16 cellular contexts compared by ENCODE assay signal in genomic region chr1:17298-17697, GRCh38. TPM values are rescaled to one million over a fixed set of nuclear protein-coding genes. Genes with fewer than 3 reads are reported as not detected.
A peak's percentile ranks its signal among the peaks of the same experiment; 100 is the strongest.
DNase-seq lines count a peak whose midpoint lies in the region; ATAC-seq and TF ChIP-seq lines count a peak whose summit lies in the region.
"Not testable (repeated sequence)": the region's sequence is repeated elsewhere in the genome, so short reads cannot be mapped to it uniquely, and the experiment has no call there.
"Had no signal": no experiment of that assay in that cellular context is flagged by ENCODE, and none has a peak within 500 bp of the region (broad histone marks: within the 10 kb centered on the region; RNA-seq: fewer than 3 reads in every experiment).

No MANE protein-coding gene starts in this region.

- not testable (repeated sequence) for H3K27me3 ChIP-seq in HCT116 (ENCODE audit: insufficient read depth, low read length); left lung; spleen (replicated peaks in 1 of 7); transverse colon

- TF ChIP-seq CTCF in HCT116 (IDR thresholded peaks at IDR 0.05 in 2 of 3, conservative IDR thresholded peaks at IDR 0.05 in 1 of 3; ENCODE audit: borderline replicate concordance in 1 of 3, insufficient read depth in 1 of 3, low read depth in 2 of 3, low read length in 2 of 3); glutamatergic neuron (IDR thresholded peaks at IDR 0.05; ENCODE audit: partially characterized antibody, unreplicated experiment); left lung (IDR thresholded peaks at IDR 0.05); osteocyte (IDR thresholded peaks at IDR 0.05); spleen (IDR thresholded peaks at IDR 0.05 in 8 of 11, conservative IDR thresholded peaks at IDR 0.05 in 3 of 11); transverse colon (IDR thresholded peaks at IDR 0.05): not testable (repeated sequence)

- not testable (repeated sequence) for H3K36me3 Mint-ChIP-seq in glutamatergic neuron (ENCODE audit: unreplicated experiment); osteocyte (ENCODE audit: unreplicated experiment)

- not testable (repeated sequence) for H3K4me3 ChIP-seq in HCT116 (replicated peaks in 1 of 2; ENCODE audit: low read depth in 1 of 2, low read length in 2 of 2); left lung; spleen; transverse colon

- not testable (repeated sequence) for H3K27ac ChIP-seq in HCT116 (ENCODE audit: low read depth, low read length); left lung; spleen; transverse colon

- not testable (repeated sequence) for H2AFZ ChIP-seq in HCT116 (ENCODE audit: low read depth, low read length, poor library complexity, severe bottlenecking)

- not testable (repeated sequence) for H3K4me1 ChIP-seq in HCT116 (ENCODE audit: control insufficient read depth in 1 of 2, insufficient read depth in 2 of 2, low read length in 2 of 2); left lung; spleen; transverse colon

- intact Hi-C loops in HCT116 (cut with micrococcal nuclease); left lung (cut with DNase I); spleen (cut with DNase I; ENCODE audit: low total_unique reads); transverse colon (cut with DNase I; ENCODE audit: low total_unique reads): not testable (repeated sequence)

- not testable (repeated sequence) for H3K9me2 ChIP-seq in HCT116 (ENCODE audit: insufficient read depth)

- in situ Hi-C loops in transverse colon (cut with MboI; ENCODE audit: low pct_ligation_motif_present in 1 of 4, low pct_unique_long_range_greater_than_20kb in 1 of 4, low sequenced_read_pairs in 3 of 4), result not testable (repeated sequence)

- BruUV-seq in HCT116 (replicated peaks; lab: Mats Ljungman, UMichigan), result TSS peak; percentile 14

- H3K4me1 Mint-ChIP-seq in glutamatergic neuron (ENCODE audit: low read depth, unreplicated experiment); osteocyte (ENCODE audit: unreplicated experiment): not testable (repeated sequence)

- RAD21 ChIA-PET in HCT116 (lab: Charles Lee; ENCODE audit: low non-redundant PET in 1 of 2, low total read pairs in 2 of 2, uncharacterized antibody in 2 of 2, unreplicated experiment in 2 of 2), result not testable (repeated sequence)

- TF ChIP-seq EP300 in transverse colon (IDR thresholded peaks at IDR 0.05; ENCODE audit: low read depth), result not testable (repeated sequence)

- TF ChIP-seq POLR2A in HCT116 (IDR thresholded peaks at IDR 0.05; ENCODE audit: borderline replicate concordance, extremely low read depth, insufficient read depth, insufficient read length); spleen (IDR thresholded peaks at IDR 0.05); transverse colon (IDR thresholded peaks at IDR 0.05): not testable (repeated sequence)

- H3K4me2 ChIP-seq in HCT116 (ENCODE audit: low read length), result not testable (repeated sequence)

- H3K36me3 ChIP-seq in HCT116 (ENCODE audit: control insufficient read depth in 1 of 2, insufficient read depth in 2 of 2, low read length in 2 of 2); left lung; transverse colon: not testable (repeated sequence)
- H3K36me3 ChIP-seq in spleen, result peaks cover 0 to 14% (median 4%) of the 10 kb centered on the region in 6 donors

- POLR2A ChIA-PET in HCT116 (lab: Charles Lee), result not testable (repeated sequence)

- H3K4me3 Mint-ChIP-seq in glutamatergic neuron (ENCODE audit: unreplicated experiment); osteocyte (ENCODE audit: unreplicated experiment): not testable (repeated sequence)

- not testable (repeated sequence) for H3K27me3 Mint-ChIP-seq in glutamatergic neuron (ENCODE audit: unreplicated experiment); osteocyte (ENCODE audit: unreplicated experiment)

- not testable (repeated sequence) for H3K9me3 ChIP-seq in HCT116 (ENCODE audit: control insufficient read depth in 1 of 2, insufficient read depth in 1 of 2, low read depth in 1 of 2, low read length in 2 of 2); left lung; spleen; transverse colon

- not testable (repeated sequence) for H3K9me3 Mint-ChIP-seq in glutamatergic neuron (ENCODE audit: unreplicated experiment); osteocyte (ENCODE audit: unreplicated experiment)

- H4K20me1 ChIP-seq in HCT116 (ENCODE audit: insufficient read depth), result not testable (repeated sequence)

- CTCF ChIA-PET in HCT116 (lab: Charles Lee), result not testable (repeated sequence)

- not testable (repeated sequence) for TF ChIP-seq RAD21 in HCT116 (IDR thresholded peaks at IDR 0.05; ENCODE audit: low read depth)

- WGBS in spleen, 5 donors, result 74 to 98% (median 96%) methylated on average over 4 to 8 of the region's 12 CpGs
- 97% methylated on average over 8 of the region's 12 CpGs; no CpG with 5 or more reads in 1 of the 2 donors for WGBS in transverse colon (ENCODE audit: low coverage in 1 of 2), 2 donors

- not testable (repeated sequence) for ATAC-seq in HCT116, left lung

- DNase-seq in HCT116 (ENCODE audit: low read depth, low spot score), result not testable (repeated sequence)
- DNase-seq in activated CD8-positive, alpha-beta memory T cell treated with anti-CD3 and anti-CD28 coated beads for 24 hours, result peak; percentile 58
- DNase-seq in activated naive CD4-positive, alpha-beta T cell treated with anti-CD3 and anti-CD28 coated beads, Interleukin-2, amount 50 U/mL, for 16 hours, result peak; percentile 13
- DNase-seq in glutamatergic neuron (peak; percentile 22), left lung (peak; percentile 15 to 28), osteocyte (ENCODE audit: extremely low spot score, unreplicated experiment) (peak; percentile 84), spleen (peak; percentile 73), transverse colon (peak; percentile 6)

- not testable (repeated sequence) for H3K27ac Mint-ChIP-seq in glutamatergic neuron (ENCODE audit: unreplicated experiment); osteocyte (ENCODE audit: unreplicated experiment)

- not testable (repeated sequence) for H3K79me2 ChIP-seq in HCT116 (ENCODE audit: insufficient read depth, low read length)

- not testable (repeated sequence) for H3K9ac ChIP-seq in HCT116 (ENCODE audit: low read length)

RNA-seq across cellular contexts. Expression of gene OR4F5, which starts 47.9 kb away (rescaled TPM):
- total RNA-seq in HCT116 (2021; ENCODE audit: unreplicated experiment) (not detected), glutamatergic neuron (ENCODE audit: unreplicated experiment) (not detected), left lung (not detected), osteocyte (not detected in 2 replicates), spleen (not detected), transverse colon (not detected)
- polyA plus RNA-seq in HCT116 (2012), result not detected in 2 replicates
- not detected for polyA plus RNA-seq in spleen
- total RNA-seq: activated CD8-positive, alpha-beta T cell treated with anti-CD3 and anti-CD28 coated beads for 36 hours; CD8-positive, alpha-beta T cell; fibroblast of lung; gastroesophageal sphincter; M059J; naive thymus-derived CD8-positive, alpha-beta T cell; omental fat pad; T-helper 17 cell had no signal
- polyA plus RNA-seq: fibroblast of lung; naive thymus-derived CD8-positive, alpha-beta T cell had no signal
